In genomic region chr5:44842491-44843282, GRCh38 we compare ENCODE assay signal across 17 cellular contexts. TPM values are rescaled to one million over a fixed set of nuclear protein-coding genes. Genes with fewer than 3 reads are reported as not detected.
A peak's percentile ranks its signal among the peaks of the same experiment; 100 is the strongest.
DNase-seq lines count a peak whose midpoint lies in the region; FAIRE-seq and TF ChIP-seq lines count a peak whose summit lies in the region.
"Had no signal": no experiment of that assay in that cellular context is flagged by ENCODE, and none has a peak within 500 bp of the region (broad histone marks: within the 10 kb centered on the region; RNA-seq: fewer than 3 reads in every experiment).

No MANE protein-coding gene starts in this region.

- FAIRE-seq in A204.1 (lab: Jason Lieb, UNC) (peak; percentile 76), TTC549 (lab: Jason Lieb, UNC) (peak; percentile 53)
- FAIRE-seq: A549, K562 had no signal

- H3K27me3 ChIP-seq in spleen (replicated peaks in 1 of 7): no peaks in the 10 kb centered on the region
- H3K27me3 ChIP-seq: BLaER1 treated with 17β-estradiol and CSF1 and Interleukin-3, amounts not matched to agents 10 nM and 100 nM; Peyer's patch had no signal

- intact Hi-C loops in spleen (cut with DNase I; ENCODE audit: low total_unique reads): no loop called here

- DNase-seq in DMS53 treated with DMSO at 0.1 percent for 48 hours (lab: John Stamatoyannopoulos, UW; ENCODE audit: unreplicated experiment) (peak; percentile 36), kidney glomerular epithelial cell (lab: John Stamatoyannopoulos, UW) (peak; percentile 15), T-helper 9 cell (no peak), T1000 (lab: John Stamatoyannopoulos, UW) (no peak), cerebellum (ENCODE audit: low spot score) (no peak), spleen (no peak)
- DNase-seq: CD8-positive, alpha-beta memory T cell; DND-41; NCI-H510A; Peyer's patch; SW 1271 had no signal

- H3K4me1 ChIP-seq in spleen: no peaks in the 10 kb centered on the region
- H3K4me1 ChIP-seq: A549, HAP-1, Peyer's patch had no signal

- peaks cover 0 to 6% (median 0%) of the 10 kb centered on the region in 6 donors for H3K36me3 ChIP-seq in spleen
- H3K36me3 ChIP-seq: HAP-1, Peyer's patch had no signal

- H3K4me3 ChIP-seq in spleen: no peak overlapping the region
- H3K4me3 ChIP-seq: A549; BLaER1 treated with 17β-estradiol and CSF1 and Interleukin-3, amounts not matched to agents 10 nM and 100 nM; HAP-1; K562; Peyer's patch had no signal

- H3K27ac ChIP-seq in spleen: no peak overlapping the region
- H3K27ac ChIP-seq: A549; BLaER1 treated with 17β-estradiol and CSF1 and Interleukin-3, amounts not matched to agents 10 nM and 100 nM; Peyer's patch had no signal

- peaks cover 0 to 21% (median 14%) of the 10 kb centered on the region in 8 donors for H3K9me3 ChIP-seq in spleen
- H3K9me3 ChIP-seq: HAP-1 had no signal

- TF ChIP-seq POLR2A in spleen (IDR thresholded peaks at IDR 0.05): no peak

- 88 to 95% (median 92%) methylated on average over 2 of the region's 2 CpGs for WGBS in spleen, 5 donors

- no peak for TF ChIP-seq CTCF in spleen (IDR thresholded peaks at IDR 0.05 in 8 of 11, conservative IDR thresholded peaks at IDR 0.05 in 3 of 11)

RNA-seq across cellular contexts. Expression of gene MRPS30, which starts 33.9 kb away (rescaled TPM):
- total RNA-seq in cerebellum: 154 TPM
- 10 to 100 TPM; 31.7 to 75.5 (median 38.4) TPM for total RNA-seq in spleen
- polyA plus RNA-seq in spleen: 10 to 100 TPM; 18.2 to 21.4 (median 20.5) TPM

Comparison
In these comparisons a context has a peak if more than half of its experiments do, and no peak if none do; other contexts are left out.
1. DNase-seq: peak in DMS53 treated with DMSO at 0.1 percent for 48 hours (single experiment) and kidney glomerular epithelial cell (single experiment); none in T-helper 9 cell (single experiment), T1000 (single experiment), cerebellum (single experiment) and spleen (single experiment).